In genomic region chr17:44672479-44673093, GRCh38 we compare ENCODE assay signal across 9 cellular contexts. TPM values are rescaled to one million over a fixed set of nuclear protein-coding genes. Genes with fewer than 3 reads are reported as not detected.
DNase-seq lines count a peak whose midpoint lies in the region; ATAC-seq and TF ChIP-seq lines count a peak whose summit lies in the region.
"Had no signal": no experiment of that assay in that cellular context is flagged by ENCODE, and none has a peak within 500 bp of the region (broad histone marks: within the 10 kb centered on the region; RNA-seq: fewer than 3 reads in every experiment).

No MANE protein-coding gene starts in this region.

- H3K4me1 Mint-ChIP-seq in activated T-cell treated with anti-CD3 and anti-CD28 coated beads, Interleukin-2, amount 50 U/mL, for 72 hours (ENCODE audit: low read depth): no peaks in the 10 kb centered on the region
- H3K4me1 Mint-ChIP-seq in type B pancreatic cell (ENCODE audit: unreplicated experiment): peaks cover 4% of the 10 kb centered on the region

- no peaks in the 10 kb centered on the region for H3K9me3 Mint-ChIP-seq in activated T-cell treated with anti-CD3 and anti-CD28 coated beads, Interleukin-2, amount 50 U/mL, for 72 hours
- H3K9me3 Mint-ChIP-seq in type B pancreatic cell: no peaks in the 10 kb centered on the region

- no peak for ATAC-seq in activated T-cell treated with anti-CD3 and anti-CD28 coated beads, Interleukin-2, amount 50 U/mL, for 72 hours (replicated peaks in 1 of 2)
- ATAC-seq in GM21390 (IDR thresholded peaks at IDR 0.05; ENCODE audit: unreplicated experiment): no peak

- no peaks in the 10 kb centered on the region for H3K9me3 ChIP-seq in WERI-Rb-1 (ENCODE audit: severe bottlenecking)

- no peak overlapping the region for H3K4me3 Mint-ChIP-seq in activated T-cell treated with anti-CD3 and anti-CD28 coated beads, Interleukin-2, amount 50 U/mL, for 72 hours
- no peak overlapping the region for H3K4me3 Mint-ChIP-seq in type B pancreatic cell

- no peaks in the 10 kb centered on the region for H3K27me3 ChIP-seq in WERI-Rb-1 (ENCODE audit: insufficient read depth, low read depth, severe bottlenecking)

- no peaks in the 10 kb centered on the region for H3K27me3 Mint-ChIP-seq in activated T-cell treated with anti-CD3 and anti-CD28 coated beads, Interleukin-2, amount 50 U/mL, for 72 hours (ENCODE audit: low read depth)
- H3K27me3 Mint-ChIP-seq in type B pancreatic cell: no peaks in the 10 kb centered on the region

- H3K4me3 ChIP-seq in epithelial cell of proximal tubule (ENCODE audit: low read depth, low read length): no peak overlapping the region
- no peak overlapping the region for H3K4me3 ChIP-seq in WERI-Rb-1 (ENCODE audit: low read depth, low read length)

- H3K36me3 Mint-ChIP-seq in activated T-cell treated with anti-CD3 and anti-CD28 coated beads, Interleukin-2, amount 50 U/mL, for 72 hours (ENCODE audit: insufficient read depth in 2 of 2): no peaks in the 10 kb centered on the region
- H3K36me3 Mint-ChIP-seq in type B pancreatic cell: no peaks in the 10 kb centered on the region

- DNase-seq in activated T-cell treated with anti-CD3 and anti-CD28 coated beads, Interleukin-2, amount 50 U/mL, for 72 hours: no peak
- no peak for DNase-seq in activated T-cell treated with anti-CD3 and anti-CD28 coated beads, Interleukin-2, amount 50 U/mL, for 1 hour
- DNase-seq in OCI-M2 (lab: John Stamatoyannopoulos, UW; ENCODE audit: unreplicated experiment): peak; percentile 6
- no peak for DNase-seq in epithelial cell of proximal tubule (ENCODE audit: low read depth)
- no peak for DNase-seq in type B pancreatic cell (ENCODE audit: extremely low spot score, unreplicated experiment)
- DNase-seq in anterior cingulate cortex (lab: John Stamatoyannopoulos, UW): no peak
- DNase-seq in WERI-Rb-1: no peak
- DNase-seq: stimulated activated CD8-positive, alpha-beta memory T cell treated with anti-CD3 and anti-CD28 coated beads, Interleukin-4, amount 100 ng/mL, for 48 hours had no signal

- H3K27ac ChIP-seq in WERI-Rb-1: no peak overlapping the region

- H3K36me3 ChIP-seq in WERI-Rb-1: no peaks in the 10 kb centered on the region

- TF ChIP-seq CTCF in epithelial cell of proximal tubule (conservative IDR thresholded peaks at IDR 0.05; ENCODE audit: low read depth, low read length): peak; percentile 57
- TF ChIP-seq CTCF in type B pancreatic cell (conservative IDR thresholded peaks at IDR 0.05): peak; percentile 83
- TF ChIP-seq CTCF in WERI-Rb-1 (IDR thresholded peaks at IDR 0.05; ENCODE audit: low read depth, low read length): no peak

- H3K27ac Mint-ChIP-seq in activated T-cell treated with anti-CD3 and anti-CD28 coated beads, Interleukin-2, amount 50 U/mL, for 72 hours: peak overlapping the region; percentile 65
- no peak overlapping the region for H3K27ac Mint-ChIP-seq in type B pancreatic cell

RNA-seq across cellular contexts. Expression of gene MEIOC, which starts 16.3 kb away (rescaled TPM):
- under 1 TPM in 1 of 2 donors, not detected in 1; 0.82 TPM for total RNA-seq in activated T-cell treated with anti-CD3 and anti-CD28 coated beads, Interleukin-2, amount 50 U/mL, for 72 hours
- total RNA-seq in epithelial cell of proximal tubule: 7.1 and 9.8 TPM in 2 replicates
- 0.60 TPM in 1 of 2 replicates, not detected in the other for total RNA-seq in type B pancreatic cell (ENCODE audit: low replicate concordance)

RNA-seq across cellular contexts. Expression of gene CCDC43, which starts 17.0 kb away (rescaled TPM):
- 10 to 100 TPM; 22.7 to 25.2 TPM for total RNA-seq in activated T-cell treated with anti-CD3 and anti-CD28 coated beads, Interleukin-2, amount 50 U/mL, for 72 hours
- 26.3 and 37.4 TPM in 2 replicates for total RNA-seq in epithelial cell of proximal tubule
- total RNA-seq in type B pancreatic cell (ENCODE audit: low replicate concordance): 23.7 and 23.9 TPM in 2 replicates

RNA-seq across cellular contexts. Expression of gene DBF4B, which starts 35.9 kb away (rescaled TPM):
- total RNA-seq in activated T-cell treated with anti-CD3 and anti-CD28 coated beads, Interleukin-2, amount 50 U/mL, for 72 hours: 10 to 100 TPM; 24.7 to 34.4 TPM
- 12.2 and 16.1 TPM in 2 replicates for total RNA-seq in epithelial cell of proximal tubule
- 7.3 and 27.7 TPM in 2 replicates for total RNA-seq in type B pancreatic cell (ENCODE audit: low replicate concordance)
